ENCODE assay signal across 10 cellular contexts in the genomic region with DNA sequence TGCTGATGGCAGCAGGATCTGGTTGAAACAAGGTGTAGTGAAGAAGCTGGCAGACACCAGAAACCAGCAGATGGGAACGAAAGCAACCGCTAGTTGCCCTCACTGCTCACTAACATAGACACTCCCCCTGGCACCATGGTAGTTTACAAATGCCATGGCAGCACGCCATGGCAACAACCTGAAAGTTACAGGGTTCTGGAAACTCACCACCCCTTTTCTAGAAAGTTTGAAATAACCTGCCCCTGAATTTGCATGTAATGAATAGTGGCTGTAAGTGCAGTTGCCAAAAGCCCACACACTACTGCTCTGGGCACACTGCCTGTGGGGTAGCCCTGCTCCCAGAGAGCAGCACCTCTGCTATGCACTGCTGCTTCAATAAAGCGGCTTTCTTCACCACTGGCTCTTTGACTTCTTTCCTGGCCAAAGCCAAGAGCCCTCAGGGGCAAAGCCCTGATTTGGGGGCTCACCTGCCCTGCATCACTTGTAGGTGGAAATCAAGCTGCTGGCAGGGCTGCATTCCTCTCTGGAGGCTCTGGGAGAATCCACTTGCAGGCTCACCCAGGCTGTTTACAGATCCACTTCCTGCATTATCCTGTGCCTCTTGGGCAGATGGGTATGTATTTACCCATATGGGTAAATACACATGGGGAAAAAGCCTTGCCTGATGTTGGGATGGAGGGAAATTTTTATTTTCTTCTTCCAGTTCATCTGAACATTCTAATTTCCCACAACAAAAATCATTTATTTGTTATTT. TPM values are rescaled to one million over a fixed set of nuclear protein-coding genes. Genes with fewer than 3 reads are reported as not detected.
A peak's percentile ranks its signal among the peaks of the same experiment; 100 is the strongest.
DNase-seq lines count a peak whose midpoint lies in the region; ATAC-seq and TF ChIP-seq lines count a peak whose summit lies in the region.
"Had no signal": no experiment of that assay in that cellular context is flagged by ENCODE, and none has a peak within 500 bp of the region (broad histone marks: within the 10 kb centered on the region; RNA-seq: fewer than 3 reads in every experiment).

No MANE protein-coding gene starts in this region.

- peak overlapping the region; percentile 57 for H3K27ac ChIP-seq in KMS-11

- peaks cover 3% of the 10 kb centered on the region for H3K27me3 Mint-ChIP-seq in activated CD4-positive, alpha-beta T cell treated with anti-CD3 and anti-CD28 coated beads, Interleukin-2, amount 10 ng/mL, durations not matched to agents 7 days and 5 days
- peaks cover 8% of the 10 kb centered on the region for H3K27me3 Mint-ChIP-seq in activated CD4-positive, alpha-beta T cell treated with anti-CD3 and anti-CD28 coated beads, Interleukin-2, amount 10 ng/mL, durations not matched to agents 24 days and 14 days
- no peaks in the 10 kb centered on the region for H3K27me3 Mint-ChIP-seq in stimulated activated naive CD8-positive, alpha-beta T cell treated with anti-CD3 and anti-CD28 coated beads, Interleukin-15, amount 100 ng/mL, for 72 hours
- H3K27me3 Mint-ChIP-seq in glutamatergic neuron (ENCODE audit: unreplicated experiment) = peaks cover 7% of the 10 kb centered on the region

- CTCF ChIA-PET in activated CD4-positive, alpha-beta T cell treated with anti-CD3 and anti-CD28 coated beads, Interleukin-2, amount 10 ng/mL, durations not matched to agents 7 days and 5 days (lab: Charles Lee) = interaction anchor here (1.6 kb wide), 1 partner anchor 188 kb away, joined by 4 read pairs; no protein-coding TSS in a partner anchor

- peak overlapping the region; percentile 20; the same call in 1 of the 2 replicates for H2AFZ ChIP-seq in KMS-11 (ENCODE audit: low read depth)

- H3K4me2 ChIP-seq in KMS-11 = peak overlapping the region; percentile 41

- H3K9me3 Mint-ChIP-seq in activated CD4-positive, alpha-beta T cell treated with anti-CD3 and anti-CD28 coated beads, Interleukin-2, amount 10 ng/mL, durations not matched to agents 7 days and 5 days = no peaks in the 10 kb centered on the region
- no peaks in the 10 kb centered on the region for H3K9me3 Mint-ChIP-seq in activated CD4-positive, alpha-beta T cell treated with anti-CD3 and anti-CD28 coated beads, Interleukin-2, amount 10 ng/mL, durations not matched to agents 24 days and 14 days
- H3K9me3 Mint-ChIP-seq in stimulated activated naive CD8-positive, alpha-beta T cell treated with anti-CD3 and anti-CD28 coated beads, Interleukin-15, amount 100 ng/mL, for 72 hours = no peaks in the 10 kb centered on the region
- H3K9me3 Mint-ChIP-seq in glutamatergic neuron (ENCODE audit: unreplicated experiment) = peaks cover 2% of the 10 kb centered on the region
- H3K9me3 Mint-ChIP-seq: neural crest cell had no signal

- H3K36me3 ChIP-seq in KMS-11 (ENCODE audit: insufficient read depth) = no peaks in the 10 kb centered on the region

- intact Hi-C loops in activated CD4-positive, alpha-beta T cell treated with anti-CD3 and anti-CD28 coated beads, Interleukin-2, amount 10 ng/mL, durations not matched to agents 24 days and 14 days (cut with micrococcal nuclease) = no loop called here

- H3K9ac ChIP-seq in KMS-11 = peak overlapping the region; percentile 23; the same call in 1 of the 2 replicates

- H3K4me1 Mint-ChIP-seq in activated CD4-positive, alpha-beta T cell treated with anti-CD3 and anti-CD28 coated beads, Interleukin-2, amount 10 ng/mL, durations not matched to agents 7 days and 5 days = peaks cover 12% of the 10 kb centered on the region
- peaks cover 5% of the 10 kb centered on the region for H3K4me1 Mint-ChIP-seq in activated CD4-positive, alpha-beta T cell treated with anti-CD3 and anti-CD28 coated beads, Interleukin-2, amount 10 ng/mL, durations not matched to agents 24 days and 14 days
- H3K4me1 Mint-ChIP-seq in stimulated activated naive CD8-positive, alpha-beta T cell treated with anti-CD3 and anti-CD28 coated beads, Interleukin-15, amount 100 ng/mL, for 72 hours = peaks cover 13% of the 10 kb centered on the region
- peaks cover 10% of the 10 kb centered on the region for H3K4me1 Mint-ChIP-seq in glutamatergic neuron (ENCODE audit: low read depth, unreplicated experiment)

- H3K27me3 ChIP-seq in KMS-11 (ENCODE audit: insufficient read depth, low read depth) = no peaks in the 10 kb centered on the region

- no peak overlapping the region for H3K4me3 ChIP-seq in KMS-11 (IDR thresholded peaks at IDR 0.05; ENCODE audit: insufficient read depth, low read depth, low read length)

- H4K20me1 ChIP-seq in KMS-11 (ENCODE audit: insufficient read depth) = no peaks in the 10 kb centered on the region

- H3K27ac Mint-ChIP-seq in activated CD4-positive, alpha-beta T cell treated with anti-CD3 and anti-CD28 coated beads, Interleukin-2, amount 10 ng/mL, durations not matched to agents 7 days and 5 days = no peak overlapping the region
- H3K27ac Mint-ChIP-seq in activated CD4-positive, alpha-beta T cell treated with anti-CD3 and anti-CD28 coated beads, Interleukin-2, amount 10 ng/mL, durations not matched to agents 24 days and 14 days = no peak overlapping the region
- H3K27ac Mint-ChIP-seq in stimulated activated naive CD8-positive, alpha-beta T cell treated with anti-CD3 and anti-CD28 coated beads, Interleukin-15, amount 100 ng/mL, for 72 hours = no peak overlapping the region
- H3K27ac Mint-ChIP-seq in glutamatergic neuron (ENCODE audit: unreplicated experiment) = no peak overlapping the region

- ATAC-seq in stimulated activated naive CD8-positive, alpha-beta T cell treated with anti-CD3 and anti-CD28 coated beads, Interleukin-15, amount 100 ng/mL, for 72 hours = peak; percentile 66

- peaks cover 33% of the 10 kb centered on the region for H3K4me1 ChIP-seq in KMS-11 (ENCODE audit: low read depth, poor library complexity, severe bottlenecking)

- H3K36me3 Mint-ChIP-seq in activated CD4-positive, alpha-beta T cell treated with anti-CD3 and anti-CD28 coated beads, Interleukin-2, amount 10 ng/mL, durations not matched to agents 7 days and 5 days (ENCODE audit: low read depth) = no peaks in the 10 kb centered on the region
- H3K36me3 Mint-ChIP-seq in activated CD4-positive, alpha-beta T cell treated with anti-CD3 and anti-CD28 coated beads, Interleukin-2, amount 10 ng/mL, durations not matched to agents 24 days and 14 days (ENCODE audit: low read depth) = no peaks in the 10 kb centered on the region
- H3K36me3 Mint-ChIP-seq in glutamatergic neuron (ENCODE audit: unreplicated experiment) = no peaks in the 10 kb centered on the region

- H3K4me3 Mint-ChIP-seq in activated CD4-positive, alpha-beta T cell treated with anti-CD3 and anti-CD28 coated beads, Interleukin-2, amount 10 ng/mL, durations not matched to agents 7 days and 5 days = no peak overlapping the region
- no peak overlapping the region for H3K4me3 Mint-ChIP-seq in activated CD4-positive, alpha-beta T cell treated with anti-CD3 and anti-CD28 coated beads, Interleukin-2, amount 10 ng/mL, durations not matched to agents 24 days and 14 days
- H3K4me3 Mint-ChIP-seq in stimulated activated naive CD8-positive, alpha-beta T cell treated with anti-CD3 and anti-CD28 coated beads, Interleukin-15, amount 100 ng/mL, for 72 hours = no peak overlapping the region
- H3K4me3 Mint-ChIP-seq in glutamatergic neuron (ENCODE audit: unreplicated experiment) = no peak overlapping the region
- H3K4me3 Mint-ChIP-seq: neural crest cell had no signal

- no peaks in the 10 kb centered on the region for H3K79me2 ChIP-seq in KMS-11 (ENCODE audit: insufficient read depth, low read depth)

- TF ChIP-seq CTCF in KMS-11 (conservative IDR thresholded peaks at IDR 0.05; ENCODE audit: low read depth, low read length) (no peak; the same call in 1 of the 2 replicates), glutamatergic neuron (IDR thresholded peaks at IDR 0.05; ENCODE audit: partially characterized antibody, unreplicated experiment) (no peak)

- POLR2A ChIA-PET in activated CD4-positive, alpha-beta T cell treated with anti-CD3 and anti-CD28 coated beads, Interleukin-2, amount 10 ng/mL, durations not matched to agents 7 days and 5 days (lab: Charles Lee) = no interaction called here

- peak; percentile 35 for DNase-seq in activated CD4-positive, alpha-beta T cell treated with anti-CD3 and anti-CD28 coated beads, Interleukin-2, amount 10 ng/mL, durations not matched to agents 7 days and 5 days
- DNase-seq in activated CD4-positive, alpha-beta T cell treated with anti-CD3 and anti-CD28 coated beads, Interleukin-2, amount 10 ng/mL, durations not matched to agents 24 days and 14 days = no peak
- DNase-seq in cerebellum (ENCODE audit: low spot score) (peak; percentile 77), glutamatergic neuron (no peak), KG1 (lab: John Stamatoyannopoulos, UW) (no peak)
- DNase-seq in stimulated activated naive CD8-positive, alpha-beta T cell treated with anti-CD3 and anti-CD28 coated beads, Interleukin-15, amount 100 ng/mL, for 72 hours = no peak
- DNase-seq in stimulated activated CD4-positive, alpha-beta T cell treated with anti-CD3 and anti-CD28 coated beads, Interleukin-4, amount 100 ng/mL, for 24 hours = no peak

RNA-seq across cellular contexts. Expression of a gene that starts 2.0 kb away (rescaled TPM):
- total RNA-seq in activated CD4-positive, alpha-beta T cell treated with anti-CD3 and anti-CD28 coated beads, Interleukin-2, amount 10 ng/mL, durations not matched to agents 7 days and 5 days = not detected
- not detected in 2 replicates for total RNA-seq in activated CD4-positive, alpha-beta T cell treated with anti-CD3 and anti-CD28 coated beads, Interleukin-2, amount 10 ng/mL, durations not matched to agents 24 days and 14 days
- total RNA-seq in cerebellum (not detected), glutamatergic neuron (ENCODE audit: unreplicated experiment) (not detected)
- total RNA-seq: neural crest cell, subcutaneous adipose tissue had no signal

RNA-seq across cellular contexts. Expression of a gene that starts 57.5 kb away (rescaled TPM):
- total RNA-seq in activated CD4-positive, alpha-beta T cell treated with anti-CD3 and anti-CD28 coated beads, Interleukin-2, amount 10 ng/mL, durations not matched to agents 7 days and 5 days = under 1 TPM in 1 of 2 experiments, not detected in 1; 0.07 TPM
- 0.36 and 0.37 TPM in 2 replicates for total RNA-seq in activated CD4-positive, alpha-beta T cell treated with anti-CD3 and anti-CD28 coated beads, Interleukin-2, amount 10 ng/mL, durations not matched to agents 24 days and 14 days
- total RNA-seq in cerebellum (1.6 TPM), glutamatergic neuron (ENCODE audit: unreplicated experiment) (not detected)

Comparison
In these comparisons a context has a peak if more than half of its experiments do, and no peak if none do; other contexts are left out.
1. DNase-seq: peak in activated CD4-positive, alpha-beta T cell treated with anti-CD3 and anti-CD28 coated beads, Interleukin-2, amount 10 ng/mL, durations not matched to agents 7 days and 5 days (single experiment) and cerebellum (single experiment); none in activated CD4-positive, alpha-beta T cell treated with anti-CD3 and anti-CD28 coated beads, Interleukin-2, amount 10 ng/mL, durations not matched to agents 24 days and 14 days (single experiment), stimulated activated naive CD8-positive, alpha-beta T cell treated with anti-CD3 and anti-CD28 coated beads, Interleukin-15, amount 100 ng/mL, for 72 hours (0 of 2), stimulated activated CD4-positive, alpha-beta T cell treated with anti-CD3 and anti-CD28 coated beads, Interleukin-4, amount 100 ng/mL, for 24 hours (single experiment), glutamatergic neuron (single experiment) and KG1 (single experiment).